ENCODE assay signal across 9 cellular contexts in genomic region chr1:50978852-50979781, GRCh38. TPM values are rescaled to one million over a fixed set of nuclear protein-coding genes. Genes with fewer than 3 reads are reported as not detected.
DNase-seq lines count a peak whose midpoint lies in the region; ATAC-seq, FAIRE-seq and TF ChIP-seq lines count a peak whose summit lies in the region.
"Had no signal": no experiment of that assay in that cellular context is flagged by ENCODE, and none has a peak within 500 bp of the region (broad histone marks: within the 10 kb centered on the region; RNA-seq: fewer than 3 reads in every experiment).

No MANE protein-coding gene starts in this region.

- H3K27ac ChIP-seq in left ventricle myocardium inferior (replicated peaks) (peak overlapping the region; percentile 99), small intestine (ENCODE audit: low read depth in 1 of 2, low read length in 1 of 2) (peak overlapping the region; percentile 85 to 92)
- H3K27ac ChIP-seq: BLaER1 had no signal

- peaks cover 34% of the 10 kb centered on the region for H3K27me3 Mint-ChIP-seq in activated CD4-positive, alpha-beta memory T cell treated with anti-CD3 and anti-CD28 coated beads for 36 hours

- DNase-seq in NCI-H146 (lab: John Stamatoyannopoulos, UW) (peak; percentile 74), NCI-H146 treated with DMSO at 0.1 percent for 48 hours (lab: John Stamatoyannopoulos, UW; ENCODE audit: unreplicated experiment) (no peak), NCI-H2029 treated with DMSO at 0.1 percent for 48 hours (lab: John Stamatoyannopoulos, UW) (peak; percentile 96), left ventricle myocardium inferior (no peak), small intestine (peak; percentile 73)
- DNase-seq in activated CD4-positive, alpha-beta memory T cell treated with anti-CD3 and anti-CD28 coated beads for 36 hours: no peak
- DNase-seq in stimulated activated CD4-positive, alpha-beta T cell treated with anti-CD3 and anti-CD28 coated beads, Interleukin-4, amount 100 ng/mL, for 4 hours: no peak

- H3K27me3 ChIP-seq in left ventricle myocardium inferior (ENCODE audit: low read depth) (no peaks in the 10 kb centered on the region), small intestine (ENCODE audit: control insufficient read depth in 2 of 2, insufficient read depth in 2 of 2, low read length in 2 of 2) (no peaks in the 10 kb centered on the region)

- H3K9me3 Mint-ChIP-seq in activated CD4-positive, alpha-beta memory T cell treated with anti-CD3 and anti-CD28 coated beads for 36 hours: no peaks in the 10 kb centered on the region

- H3K9me3 ChIP-seq in left ventricle myocardium inferior (replicated peaks) (no peaks in the 10 kb centered on the region), small intestine (ENCODE audit: control insufficient read depth, low read depth) (no peaks in the 10 kb centered on the region)
- H3K9me3 ChIP-seq: BLaER1 had no signal

- H3K4me3 ChIP-seq in left ventricle myocardium inferior (peak overlapping the region; percentile 92), small intestine (ENCODE audit: low read depth in 1 of 2, low read length in 2 of 2) (peak overlapping the region in 1 of 2 donors; percentile 84)

- CTCF ChIA-PET in activated CD4-positive, alpha-beta memory T cell treated with anti-CD3 and anti-CD28 coated beads for 36 hours (lab: Charles Lee): interaction anchor here (0.5 to 2.6 kb wide), 5 partner anchors 10 to 205 kb away, joined by 3 to 13 read pairs (median 4); no protein-coding TSS in a partner anchor

- peaks cover 22% of the 10 kb centered on the region for H3K4me1 Mint-ChIP-seq in activated CD4-positive, alpha-beta memory T cell treated with anti-CD3 and anti-CD28 coated beads for 36 hours (ENCODE audit: low read depth)

- H3K36me3 Mint-ChIP-seq in activated CD4-positive, alpha-beta memory T cell treated with anti-CD3 and anti-CD28 coated beads for 36 hours: peaks cover 5% of the 10 kb centered on the region

- no peak for ATAC-seq in HG02678 (IDR thresholded peaks at IDR 0.05; ENCODE audit: unreplicated experiment)

- H3K4me3 Mint-ChIP-seq in activated CD4-positive, alpha-beta memory T cell treated with anti-CD3 and anti-CD28 coated beads for 36 hours: peak overlapping the region; percentile 75

- H3K4me1 ChIP-seq in left ventricle myocardium inferior: peaks cover 46% of the 10 kb centered on the region
- H3K4me1 ChIP-seq in small intestine (ENCODE audit: control insufficient read depth in 2 of 2, insufficient read depth in 1 of 2, low read depth in 1 of 2, low read length in 1 of 2): no peaks in the 10 kb centered on the region

- POLR2A ChIA-PET in activated CD4-positive, alpha-beta memory T cell treated with anti-CD3 and anti-CD28 coated beads for 36 hours (lab: Charles Lee): interaction anchor here (3.0 kb wide), 1 partner anchor 10 kb away, joined by 24 read pairs; the partner anchor contains the start of gene CDKN2C

- WGBS in small intestine, 3 donors: 14 to 34% (median 21%) methylated on average over 10 of the region's 10 CpGs

- no peak overlapping the region for H3K27ac Mint-ChIP-seq in activated CD4-positive, alpha-beta memory T cell treated with anti-CD3 and anti-CD28 coated beads for 36 hours

- no peak for FAIRE-seq in small intestine (lab: Jason Lieb, UNC)

- intact Hi-C loops in activated CD4-positive, alpha-beta memory T cell treated with anti-CD3 and anti-CD28 coated beads for 36 hours (cut with micrococcal nuclease): loop anchor here (10.0 kb wide), 1 partner anchor 216 kb away; no protein-coding TSS in a partner anchor
- intact Hi-C loops in left ventricle myocardium inferior (cut with micrococcal nuclease): no loop called here

- TF ChIP-seq CTCF in left ventricle myocardium inferior (IDR thresholded peaks at IDR 0.05; ENCODE audit: borderline replicate concordance): no peak

- no peaks in the 10 kb centered on the region for H3K36me3 ChIP-seq in left ventricle myocardium inferior
- no peaks in the 10 kb centered on the region for H3K36me3 ChIP-seq in small intestine (ENCODE audit: control insufficient read depth in 2 of 2, insufficient read depth in 2 of 2, low read length in 2 of 2)
- H3K36me3 ChIP-seq: BLaER1 had no signal

RNA-seq across cellular contexts. Expression of gene CDKN2C, which starts 9.1 kb away (rescaled TPM):
- 10 to 100 TPM; 15.5 to 16.8 TPM for total RNA-seq in activated CD4-positive, alpha-beta memory T cell treated with anti-CD3 and anti-CD28 coated beads for 36 hours
- 12.8 TPM for total RNA-seq in left ventricle myocardium inferior
- 10 to 100 TPM; 12.5 to 18.3 (median 15.1) TPM for polyA plus RNA-seq in small intestine

RNA-seq across cellular contexts. Expression of gene FAF1, which starts 19.1 kb away (rescaled TPM):
- total RNA-seq in activated CD4-positive, alpha-beta memory T cell treated with anti-CD3 and anti-CD28 coated beads for 36 hours: 10 to 100 TPM; 77.0 to 84.6 TPM
- 80.0 TPM for total RNA-seq in left ventricle myocardium inferior
- 10 to 100 TPM; 19.5 to 37.2 (median 27.8) TPM for polyA plus RNA-seq in small intestine

Comparison
In these comparisons a context has a peak if more than half of its experiments do, and no peak if none do; other contexts are left out.
1. DNase-seq: peak in NCI-H146 (single experiment), NCI-H2029 treated with DMSO at 0.1 percent for 48 hours (single experiment) and small intestine (single experiment); none in NCI-H146 treated with DMSO at 0.1 percent for 48 hours (single experiment), activated CD4-positive, alpha-beta memory T cell treated with anti-CD3 and anti-CD28 coated beads for 36 hours (single experiment), left ventricle myocardium inferior (single experiment) and stimulated activated CD4-positive, alpha-beta T cell treated with anti-CD3 and anti-CD28 coated beads, Interleukin-4, amount 100 ng/mL, for 4 hours (0 of 2).